9 cellular contexts compared by ENCODE assay signal in genomic region chr18:39647627-39648502, GRCh38.
DNase-seq lines count a peak whose midpoint lies in the region; ATAC-seq and TF ChIP-seq lines count a peak whose summit lies in the region.
"Had no signal": no experiment of that assay in that cellular context is flagged by ENCODE, and none has a peak within 500 bp of the region (broad histone marks: within the 10 kb centered on the region; RNA-seq: fewer than 3 reads in every experiment).

No MANE protein-coding gene starts in this region.

- no peak overlapping the region for H3K4me3 Mint-ChIP-seq in activated T-helper 2 cell treated with anti-CD3 and anti-CD28 coated beads, Interferon-gamma antibody, Interleukin-2, Interleukin-4, amounts not matched to agents 10 μg/mL and 5 μg/mL and 100 μg/mL, durations not matched to agents 14 hours and 24 hours and 36 hours (ENCODE audit: low read depth)
- H3K4me3 Mint-ChIP-seq: activated T-helper 17 cell treated with anti-CD3 and anti-CD28 coated beads, Interleukin-2, amount 50 U/mL, for 72 hours had no signal

- peak overlapping the region; percentile 54 for H2AFZ ChIP-seq in parathyroid adenoma

- H3K4me3 ChIP-seq in parathyroid adenoma (ENCODE audit: low read depth, low read length): no peak overlapping the region

- ATAC-seq in GM21423 (IDR thresholded peaks at IDR 0.05; ENCODE audit: unreplicated experiment): no peak
- ATAC-seq: activated T-helper 17 cell treated with anti-CD3 and anti-CD28 coated beads, Interleukin-2, amount 50 U/mL, for 72 hours had no signal

- DNase-seq in GM04504 (ENCODE audit: low read depth) (peak; percentile 86), NCI-H2107 treated with DMSO at 0.1 percent for 48 hours (lab: John Stamatoyannopoulos, UW; ENCODE audit: unreplicated experiment) (peak; percentile 96), cerebellar cortex (ENCODE audit: low spot score) (peak; percentile 21), cerebellum (ENCODE audit: low spot score) (no peak)
- DNase-seq in activated T-helper 2 cell treated with anti-CD3 and anti-CD28 coated beads, Interferon-gamma antibody, Interleukin-2, Interleukin-4, amounts not matched to agents 10 μg/mL and 5 μg/mL and 100 μg/mL, durations not matched to agents 14 hours and 24 hours and 36 hours (ENCODE audit: low spot score): no peak
- DNase-seq: hippocampal formation had no signal

- intact Hi-C loops in activated T-helper 2 cell treated with anti-CD3 and anti-CD28 coated beads, Interferon-gamma antibody, Interleukin-2, Interleukin-4, amounts not matched to agents 10 μg/mL and 5 μg/mL and 100 μg/mL, durations not matched to agents 14 hours and 24 hours and 36 hours (cut with micrococcal nuclease): no loop called here

- H3K9ac ChIP-seq in parathyroid adenoma: no peak overlapping the region

- no peaks in the 10 kb centered on the region for H3K36me3 Mint-ChIP-seq in activated T-helper 2 cell treated with anti-CD3 and anti-CD28 coated beads, Interferon-gamma antibody, Interleukin-2, Interleukin-4, amounts not matched to agents 10 μg/mL and 5 μg/mL and 100 μg/mL, durations not matched to agents 14 hours and 24 hours and 36 hours (ENCODE audit: low read depth)

- no peaks in the 10 kb centered on the region for H3K79me2 ChIP-seq in parathyroid adenoma

- H3K27me3 Mint-ChIP-seq in activated T-helper 2 cell treated with anti-CD3 and anti-CD28 coated beads, Interferon-gamma antibody, Interleukin-2, Interleukin-4, amounts not matched to agents 10 μg/mL and 5 μg/mL and 100 μg/mL, durations not matched to agents 14 hours and 24 hours and 36 hours (ENCODE audit: low read depth): no peaks in the 10 kb centered on the region
- H3K27me3 Mint-ChIP-seq: activated T-helper 17 cell treated with anti-CD3 and anti-CD28 coated beads, Interleukin-2, amount 50 U/mL, for 72 hours had no signal

- H3K4me2 ChIP-seq in parathyroid adenoma (ENCODE audit: low read length): no peak overlapping the region

- H3K27ac ChIP-seq in parathyroid adenoma: peak overlapping the region; percentile 52

- no peaks in the 10 kb centered on the region for H3K36me3 ChIP-seq in parathyroid adenoma (ENCODE audit: control insufficient read depth, insufficient read depth, low read length)

- H3K27me3 ChIP-seq in parathyroid adenoma (ENCODE audit: control insufficient read depth, insufficient read depth, low read length): no peaks in the 10 kb centered on the region

- no peaks in the 10 kb centered on the region for H3K9me3 Mint-ChIP-seq in activated T-helper 2 cell treated with anti-CD3 and anti-CD28 coated beads, Interferon-gamma antibody, Interleukin-2, Interleukin-4, amounts not matched to agents 10 μg/mL and 5 μg/mL and 100 μg/mL, durations not matched to agents 14 hours and 24 hours and 36 hours
- H3K9me3 Mint-ChIP-seq: activated T-helper 17 cell treated with anti-CD3 and anti-CD28 coated beads, Interleukin-2, amount 50 U/mL, for 72 hours had no signal

- no peak overlapping the region for H3K27ac Mint-ChIP-seq in activated T-helper 2 cell treated with anti-CD3 and anti-CD28 coated beads, Interferon-gamma antibody, Interleukin-2, Interleukin-4, amounts not matched to agents 10 μg/mL and 5 μg/mL and 100 μg/mL, durations not matched to agents 14 hours and 24 hours and 36 hours
- H3K27ac Mint-ChIP-seq: activated T-helper 17 cell treated with anti-CD3 and anti-CD28 coated beads, Interleukin-2, amount 50 U/mL, for 72 hours had no signal

- H3K9me3 ChIP-seq in parathyroid adenoma (ENCODE audit: control insufficient read depth, low read length): no peaks in the 10 kb centered on the region

- no peak for TF ChIP-seq CTCF in parathyroid adenoma (IDR thresholded peaks at IDR 0.05)

- peaks cover 4% of the 10 kb centered on the region for H3K4me1 ChIP-seq in parathyroid adenoma

- H3K4me1 Mint-ChIP-seq in activated T-helper 2 cell treated with anti-CD3 and anti-CD28 coated beads, Interferon-gamma antibody, Interleukin-2, Interleukin-4, amounts not matched to agents 10 μg/mL and 5 μg/mL and 100 μg/mL, durations not matched to agents 14 hours and 24 hours and 36 hours (ENCODE audit: low read depth): no peaks in the 10 kb centered on the region
- H3K4me1 Mint-ChIP-seq: activated T-helper 17 cell treated with anti-CD3 and anti-CD28 coated beads, Interleukin-2, amount 50 U/mL, for 72 hours had no signal

Comparison
In these comparisons a context has a peak if more than half of its experiments do, and no peak if none do; other contexts are left out.
1. DNase-seq: peak in GM04504 (single experiment), NCI-H2107 treated with DMSO at 0.1 percent for 48 hours (single experiment) and cerebellar cortex (single experiment); none in activated T-helper 2 cell treated with anti-CD3 and anti-CD28 coated beads, Interferon-gamma antibody, Interleukin-2, Interleukin-4, amounts not matched to agents 10 μg/mL and 5 μg/mL and 100 μg/mL, durations not matched to agents 14 hours and 24 hours and 36 hours (single experiment) and cerebellum (single experiment).